2 cellular contexts compared by ENCODE assay signal in the genomic region with DNA sequence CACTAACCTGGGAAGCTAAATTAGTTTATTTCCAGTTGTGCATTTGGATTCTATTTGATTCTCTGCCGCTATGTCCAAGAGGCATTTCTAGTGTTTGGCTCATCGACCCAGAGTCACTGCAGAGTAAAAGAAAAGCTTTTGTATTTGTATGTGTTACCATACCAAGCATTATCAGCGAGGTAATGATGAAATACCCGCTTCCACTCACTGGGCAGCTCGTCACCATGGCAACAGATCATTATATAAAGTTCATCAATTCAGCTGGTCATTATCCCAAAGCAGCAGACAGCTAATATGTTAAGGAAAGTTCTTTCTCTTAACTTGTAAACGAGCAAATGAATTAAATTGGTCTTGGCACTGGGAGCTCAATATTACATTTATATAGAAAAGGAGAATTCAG.
TF ChIP-seq lines count a peak whose summit lies in the region.

No MANE protein-coding gene starts in this region.

TF ChIP-seq in IMR-90, 13 proteins besides CTCF, POLR2A, EP300 and RAD21:
- TF ChIP-seq NFE2L2 (IDR thresholded peaks at IDR 0.05; ENCODE audit: low read depth, low read length): no peak
- TF ChIP-seq CEBPB (IDR thresholded peaks at IDR 0.05; ENCODE audit: low read depth, low read length): 0 out of 2 replicates have a peak, but pooled peaks have one; percentile 2

TF ChIP-seq in K562, 482 proteins besides CTCF, POLR2A, EP300 and RAD21:
- TF ChIP-seq, protein P1, sequence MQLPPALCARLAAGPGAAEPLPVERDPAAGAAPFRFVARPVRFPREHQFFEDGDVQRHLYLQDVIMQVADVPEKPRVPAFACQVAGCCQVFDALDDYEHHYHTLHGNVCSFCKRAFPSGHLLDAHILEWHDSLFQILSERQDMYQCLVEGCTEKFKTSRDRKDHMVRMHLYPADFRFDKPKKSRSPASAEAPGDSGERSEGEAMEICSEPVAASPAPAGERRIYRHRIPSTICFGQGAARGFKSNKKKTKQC (CRISPR knock-in tag; IDR thresholded peaks at IDR 0.05): no peak
- TF ChIP-seq RFX1 (IDR thresholded peaks at IDR 0.05): peak; percentile 64
